Comparison of ENCODE assay signal across 24 cellular contexts in genomic region chr11:92675810-92676209, GRCh38.
"Had no signal": no experiment of that assay in that cellular context is flagged by ENCODE, and none has a peak within 500 bp of the region (broad histone marks: within the 10 kb centered on the region; RNA-seq: fewer than 3 reads in every experiment).

No MANE protein-coding gene starts in this region.

- H3K36me3 ChIP-seq: esophagus squamous epithelium, ovary, suprapubic skin, transverse colon, vagina had no signal

- H3K27ac ChIP-seq: coronary artery, esophagus squamous epithelium, ovary, psoas muscle, suprapubic skin, transverse colon, vagina had no signal

- H3K4me1 ChIP-seq: esophagus squamous epithelium, psoas muscle, suprapubic skin, transverse colon, vagina had no signal

- H3K4me3 ChIP-seq: coronary artery, esophagus squamous epithelium, lung, ovary, psoas muscle, smooth muscle cell, suprapubic skin, transverse colon, vagina had no signal

- H3K9me3 ChIP-seq: esophagus squamous epithelium, ovary, psoas muscle, suprapubic skin, transverse colon, vagina had no signal

- H3K27me3 ChIP-seq: esophagus squamous epithelium, ovary, suprapubic skin, transverse colon, vagina had no signal

- ATAC-seq: left colon; natural killer cell; psoas muscle; stimulated activated naive CD8-positive, alpha-beta T cell treated with anti-CD3 and anti-CD28 coated beads, Interleukin-15, amount 100 ng/mL, for 72 hours had no signal

- DNase-seq: dermis blood vessel endothelial cell; effector memory CD4-positive, alpha-beta T cell; esophagus squamous epithelium; foreskin melanocyte; hippocampal formation; left colon; natural killer cell; occipital lobe; ovary; posterior cingulate gyrus; psoas muscle; retina; stimulated activated CD4-positive, alpha-beta T cell treated with anti-CD3 and anti-CD28 coated beads, Interleukin-12 subunit alpha, Interleukin-12 subunit beta, amount 100 ng/mL, for 4 hours; stimulated activated CD4-positive, alpha-beta T cell treated with anti-CD3 and anti-CD28 coated beads, Interleukin-1b, Interleukin-23, amount 100 ng/mL, for 48 hours; stimulated activated CD4-positive, alpha-beta T cell treated with anti-CD3 and anti-CD28 coated beads, Interleukin-4, amount 100 ng/mL, for 1 hour; stimulated activated CD8-positive, alpha-beta memory T cell treated with anti-CD3 and anti-CD28 coated beads, Interleukin-4, amount 100 ng/mL, for 48 hours; stimulated activated naive CD4-positive, alpha-beta T cell; stimulated activated naive CD8-positive, alpha-beta T cell treated with anti-CD3 and anti-CD28 coated beads, Interleukin-15, amount 100 ng/mL, for 72 hours; transverse colon had no signal
